Comparison of ENCODE assay signal across 26 cellular contexts in the genomic region with DNA sequence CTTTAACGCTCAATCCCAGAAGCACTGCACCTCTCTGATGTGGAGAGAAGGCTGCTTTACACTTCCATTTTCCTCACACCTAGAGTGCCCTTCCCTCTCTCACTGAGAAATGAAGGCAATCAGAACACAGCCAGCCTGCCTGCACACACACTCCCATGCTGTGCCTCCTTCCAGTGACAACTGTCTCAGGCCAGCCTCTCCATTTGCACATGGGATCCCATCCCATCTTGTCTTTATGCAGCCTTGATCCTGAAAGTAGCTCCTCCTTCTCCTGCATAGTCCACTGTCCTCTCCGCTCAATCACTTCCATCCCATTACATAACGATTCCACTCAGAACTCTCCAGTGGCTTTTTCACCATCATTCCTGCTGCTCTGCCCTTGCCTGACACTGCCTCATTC.
"Had no signal": no experiment of that assay in that cellular context is flagged by ENCODE, and none has a peak within 500 bp of the region (broad histone marks: within the 10 kb centered on the region; RNA-seq: fewer than 3 reads in every experiment).

No MANE protein-coding gene starts in this region.

- H3K4me3 Mint-ChIP-seq: memory B cell; naive thymus-derived CD4-positive, alpha-beta T cell; nephron progenitor cell; type B pancreatic cell had no signal

- H3K36me3 ChIP-seq: ovary, right lobe of liver, tibial artery had no signal

- H3K4me3 ChIP-seq: dorsolateral prefrontal cortex, lung, ovary, right lobe of liver, smooth muscle cell, testis, tibial artery had no signal

- DNase-seq: dorsolateral prefrontal cortex; effector CD4-positive, alpha-beta T cell; head of caudate nucleus; midbrain; naive thymus-derived CD4-positive, alpha-beta T cell; nephron progenitor cell; occipital lobe; ovary; posterior cingulate gyrus; right lobe of liver; stimulated activated CD4-positive, alpha-beta T cell treated with anti-CD3 and anti-CD28 coated beads, Interleukin-12 subunit alpha, Interleukin-12 subunit beta, amount 100 ng/mL, for 4 hours; stimulated activated CD4-positive, alpha-beta T cell treated with anti-CD3 and anti-CD28 coated beads, Interleukin-1b, Interleukin-23, amount 100 ng/mL, for 48 hours; stimulated activated CD4-positive, alpha-beta T cell treated with anti-CD3 and anti-CD28 coated beads, Interleukin-4, amount 100 ng/mL, for 1 hour; stimulated activated CD8-positive, alpha-beta memory T cell treated with anti-CD3 and anti-CD28 coated beads, Interleukin-4, amount 100 ng/mL, for 48 hours; stimulated activated naive CD4-positive, alpha-beta T cell treated with Interleukin-2 at 50 U/mL for 16 hours; substantia nigra; testis; tibial artery had no signal

- H3K9me3 ChIP-seq: ovary, right lobe of liver, testis, tibial artery had no signal

- H3K27me3 ChIP-seq: dorsolateral prefrontal cortex, ovary, right lobe of liver, testis, tibial artery had no signal

- H3K27ac ChIP-seq: dorsolateral prefrontal cortex, ovary, right lobe of liver, testis, tibial artery had no signal

- H3K4me1 Mint-ChIP-seq: memory B cell; naive thymus-derived CD4-positive, alpha-beta T cell; nephron progenitor cell had no signal

- H3K36me3 Mint-ChIP-seq: memory B cell; naive thymus-derived CD4-positive, alpha-beta T cell; type B pancreatic cell had no signal

- H3K27ac Mint-ChIP-seq: memory B cell, nephron progenitor cell, type B pancreatic cell had no signal

- H3K9me3 Mint-ChIP-seq: memory B cell had no signal

- ATAC-seq: left lobe of liver; naive thymus-derived CD4-positive, alpha-beta T cell; right lobe of liver had no signal

- FAIRE-seq: colon, frontal cortex, keratinocyte had no signal

- H3K4me1 ChIP-seq: right lobe of liver, testis, tibial artery had no signal
